8 cellular contexts compared by ENCODE assay signal in the genomic region with DNA sequence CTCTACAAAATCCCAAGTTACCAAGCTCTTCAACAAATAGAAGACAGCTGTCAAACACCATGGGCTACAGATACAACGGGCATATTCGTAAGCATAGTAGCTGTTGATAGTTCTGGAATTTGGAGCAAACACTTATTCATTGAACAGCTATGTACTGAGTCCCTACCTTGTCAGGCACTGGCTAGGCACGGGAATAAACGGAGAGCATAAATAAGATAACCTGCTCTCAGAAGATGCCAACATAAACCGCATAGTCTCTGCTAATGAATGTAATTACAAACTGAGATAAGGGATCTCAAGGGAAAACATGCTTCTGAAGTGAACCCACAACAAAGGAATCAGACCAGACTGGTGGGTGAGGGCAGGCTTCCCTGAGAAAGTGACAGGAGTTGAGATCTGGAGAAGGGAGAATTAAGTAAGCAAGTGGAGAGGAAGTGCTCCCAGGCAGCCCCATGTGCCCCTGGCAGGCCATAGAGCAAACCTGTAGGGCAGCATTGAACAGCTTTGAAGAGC. TPM values are rescaled to one million over a fixed set of nuclear protein-coding genes. Genes with fewer than 3 reads are reported as not detected.
DNase-seq lines count a peak whose midpoint lies in the region; ATAC-seq and TF ChIP-seq lines count a peak whose summit lies in the region.

No MANE protein-coding gene starts in this region.

- H2AFZ ChIP-seq in HCT116 (ENCODE audit: low read depth, low read length, poor library complexity, severe bottlenecking): peak overlapping the region; percentile 72

- H3K36me3 ChIP-seq in BLaER1 treated with 17β-estradiol and CSF1 and Interleukin-3, amounts not matched to agents 10 nM and 100 nM: no peaks in the 10 kb centered on the region
- H3K36me3 ChIP-seq in HCT116 (ENCODE audit: control insufficient read depth in 1 of 2, insufficient read depth in 2 of 2, low read length in 2 of 2) (no peaks in the 10 kb centered on the region), adipocyte (ENCODE audit: control insufficient read depth, insufficient read depth, low read length, severe bottlenecking) (no peaks in the 10 kb centered on the region), ovary (no peaks in the 10 kb centered on the region)

- intact Hi-C loops in HCT116 (cut with micrococcal nuclease): no loop called here
- intact Hi-C loops in ovary (cut with DNase I): loop anchor here (5.0 to 10.0 kb wide), 5 partner anchors 117 to 297 kb away; no protein-coding TSS in a partner anchor

- peak overlapping the region; percentile 82 to 92 (median 88) for H3K4me3 Mint-ChIP-seq in naive B cell

- H3K4me2 ChIP-seq in BLaER1 treated with 17β-estradiol and CSF1 and Interleukin-3, amounts not matched to agents 10 nM and 100 nM: peak overlapping the region; percentile 78 to 98 (median 93)
- peak overlapping the region; percentile 91 for H3K4me2 ChIP-seq in HCT116 (ENCODE audit: low read length)

- H3K27me3 ChIP-seq in BLaER1 treated with 17β-estradiol and CSF1 and Interleukin-3, amounts not matched to agents 10 nM and 100 nM: peaks cover 0 to 50% (median 43%) of the 10 kb centered on the region in 11 experiments; a peak in 19 of 22 replicates
- H3K27me3 ChIP-seq in HCT116 (ENCODE audit: insufficient read depth, low read length) (no peaks in the 10 kb centered on the region), adipocyte (replicated peaks; ENCODE audit: control insufficient read depth, insufficient read depth, low read length) (peaks cover 14% of the 10 kb centered on the region), ovary (no peaks in the 10 kb centered on the region)

- TF ChIP-seq EP300 in ovary (IDR thresholded peaks at IDR 0.05): no peak

- H3K4me1 Mint-ChIP-seq in naive B cell: peaks cover 28 to 39% (median 37%) of the 10 kb centered on the region in 3 donors

- H3K9me3 Mint-ChIP-seq in naive B cell: no peaks in the 10 kb centered on the region

- no peaks in the 10 kb centered on the region for H3K79me2 ChIP-seq in HCT116 (ENCODE audit: insufficient read depth, low read length)

- no peaks in the 10 kb centered on the region for H3K9me3 ChIP-seq in BLaER1 treated with 17β-estradiol and CSF1 and Interleukin-3, amounts not matched to agents 10 nM and 100 nM (replicated peaks in 1 of 11)
- H3K9me3 ChIP-seq in HCT116 (ENCODE audit: control insufficient read depth in 1 of 2, insufficient read depth in 1 of 2, low read depth in 1 of 2, low read length in 2 of 2): no peaks in the 10 kb centered on the region
- no peaks in the 10 kb centered on the region for H3K9me3 ChIP-seq in adipocyte (ENCODE audit: control insufficient read depth, low read length)
- no peaks in the 10 kb centered on the region for H3K9me3 ChIP-seq in ovary

- H4K20me1 ChIP-seq in BLaER1 treated with 17β-estradiol and CSF1 and Interleukin-3, amounts not matched to agents 10 nM and 100 nM: peaks cover 0 to 9% (median 0%) of the 10 kb centered on the region in 11 experiments; a peak in 2 of 22 replicates
- no peaks in the 10 kb centered on the region for H4K20me1 ChIP-seq in HCT116 (ENCODE audit: insufficient read depth)

- CTCF ChIA-PET in HCT116 (lab: Charles Lee): interaction anchor here (1.0 kb wide), 1 partner anchor 198 kb away, joined by 3 read pairs; no protein-coding TSS in a partner anchor

- RAD21 ChIA-PET in HCT116 (lab: Charles Lee; ENCODE audit: low non-redundant PET in 1 of 2, low total read pairs in 2 of 2, uncharacterized antibody in 2 of 2, unreplicated experiment in 2 of 2): no interaction called here

- H3K27ac ChIP-seq in BLaER1 treated with 17β-estradiol and CSF1 and Interleukin-3, amounts not matched to agents 10 nM and 100 nM: no peak overlapping the region
- H3K27ac ChIP-seq in HCT116 (ENCODE audit: low read depth, low read length) (no peak overlapping the region), ovary (no peak overlapping the region)

- POLR2A ChIA-PET in HCT116 (lab: Charles Lee): no interaction called here

- ATAC-seq in HCT116 (no peak), naive B cell (ENCODE audit: low read depth in 2 of 2) (no peak), HG02759 (IDR thresholded peaks at IDR 0.05; ENCODE audit: unreplicated experiment) (no peak), GM21737 (IDR thresholded peaks at IDR 0.05; ENCODE audit: unreplicated experiment) (no peak)

- peak overlapping the region; percentile 82 to 95 (median 94) for H3K27ac Mint-ChIP-seq in naive B cell

- DNase-seq in HCT116 (ENCODE audit: low read depth, low spot score) (no peak), adipocyte (ENCODE audit: low read depth) (no peak), naive B cell (no peak), ovary (no peak), cerebellum (ENCODE audit: low spot score) (no peak)

- peak overlapping the region; percentile 75 to 93 (median 84); a peak in 18 of 20 replicates for H3K4me3 ChIP-seq in BLaER1 treated with 17β-estradiol and CSF1 and Interleukin-3, amounts not matched to agents 10 nM and 100 nM
- H3K4me3 ChIP-seq in HCT116 (replicated peaks in 1 of 2; ENCODE audit: low read depth in 1 of 2, low read length in 2 of 2) (peak overlapping the region; percentile 57 to 66), adipocyte (ENCODE audit: low read length) (peak overlapping the region; percentile 79), ovary (no peak overlapping the region)

- TF ChIP-seq POLR2A in HCT116 (IDR thresholded peaks at IDR 0.05; ENCODE audit: borderline replicate concordance, extremely low read depth, insufficient read depth, insufficient read length): no peak
- no peak for TF ChIP-seq POLR2A in ovary (IDR thresholded peaks at IDR 0.05)

- TF ChIP-seq RAD21 in HCT116 (IDR thresholded peaks at IDR 0.05; ENCODE audit: low read depth): no peak

- TF ChIP-seq CTCF in HCT116 (IDR thresholded peaks at IDR 0.05 in 2 of 3, conservative IDR thresholded peaks at IDR 0.05 in 1 of 3; ENCODE audit: borderline replicate concordance in 1 of 3, insufficient read depth in 1 of 3, low read depth in 2 of 3, low read length in 2 of 3): no peak
- no peak for TF ChIP-seq CTCF in ovary (IDR thresholded peaks at IDR 0.05)

- H3K9me2 ChIP-seq in HCT116 (ENCODE audit: insufficient read depth): no peaks in the 10 kb centered on the region

- no TSS peak for BruUV-seq in HCT116 (replicated peaks; lab: Mats Ljungman, UMichigan)

- WGBS in ovary, 3 donors: 33 to 47% (median 39%) methylated on average over 5 of the region's 5 CpGs

- H3K9ac ChIP-seq in BLaER1 treated with 17β-estradiol and CSF1 and Interleukin-3, amounts not matched to agents 10 nM and 100 nM: peak overlapping the region in 7 of 11 experiments; percentile 78 to 91 (median 87); a peak in 11 of 22 replicates
- H3K9ac ChIP-seq in HCT116 (ENCODE audit: low read length) (peak overlapping the region; percentile 51; the same call in 1 of the 2 replicates), adipocyte (ENCODE audit: low read length) (no peak overlapping the region)

- H3K36me3 Mint-ChIP-seq in naive B cell: peaks cover 0 to 7% of the 10 kb centered on the region in 2 donors

- H3K27me3 Mint-ChIP-seq in naive B cell: no peaks in the 10 kb centered on the region

- peaks cover 15 to 46% (median 40%) of the 10 kb centered on the region in 10 experiments for H3K4me1 ChIP-seq in BLaER1 treated with 17β-estradiol and CSF1 and Interleukin-3, amounts not matched to agents 10 nM and 100 nM
- H3K4me1 ChIP-seq in HCT116 (ENCODE audit: control insufficient read depth in 1 of 2, insufficient read depth in 2 of 2, low read length in 2 of 2): peaks cover 9 to 16% of the 10 kb centered on the region in 2 experiments; a peak in 3 of 4 replicates
- H3K4me1 ChIP-seq in adipocyte (ENCODE audit: control insufficient read depth, insufficient read depth, low read length): peaks cover 12% of the 10 kb centered on the region
- H3K4me1 ChIP-seq in ovary (ENCODE audit: insufficient read depth): peaks cover 4% of the 10 kb centered on the region

TF ChIP-seq in HCT116, 20 proteins besides CTCF, POLR2A, EP300 and RAD21 (continues in another document):
- no peak for TF ChIP-seq EZH2 (IDR thresholded peaks at IDR 0.05)
- no peak for TF ChIP-seq FOSL1 (IDR thresholded peaks at IDR 0.05; ENCODE audit: low read depth)
- TF ChIP-seq SIN3A (IDR thresholded peaks at IDR 0.05; ENCODE audit: low read depth): no peak
- TF ChIP-seq CEBPB (IDR thresholded peaks at IDR 0.05; ENCODE audit: low read depth): no peak
- no peak for TF ChIP-seq POLR2AphosphoS5 (IDR thresholded peaks at IDR 0.05; ENCODE audit: low read depth, low read length)
- TF ChIP-seq MAX (IDR thresholded peaks at IDR 0.05): no peak
- TF ChIP-seq, protein P1, sequence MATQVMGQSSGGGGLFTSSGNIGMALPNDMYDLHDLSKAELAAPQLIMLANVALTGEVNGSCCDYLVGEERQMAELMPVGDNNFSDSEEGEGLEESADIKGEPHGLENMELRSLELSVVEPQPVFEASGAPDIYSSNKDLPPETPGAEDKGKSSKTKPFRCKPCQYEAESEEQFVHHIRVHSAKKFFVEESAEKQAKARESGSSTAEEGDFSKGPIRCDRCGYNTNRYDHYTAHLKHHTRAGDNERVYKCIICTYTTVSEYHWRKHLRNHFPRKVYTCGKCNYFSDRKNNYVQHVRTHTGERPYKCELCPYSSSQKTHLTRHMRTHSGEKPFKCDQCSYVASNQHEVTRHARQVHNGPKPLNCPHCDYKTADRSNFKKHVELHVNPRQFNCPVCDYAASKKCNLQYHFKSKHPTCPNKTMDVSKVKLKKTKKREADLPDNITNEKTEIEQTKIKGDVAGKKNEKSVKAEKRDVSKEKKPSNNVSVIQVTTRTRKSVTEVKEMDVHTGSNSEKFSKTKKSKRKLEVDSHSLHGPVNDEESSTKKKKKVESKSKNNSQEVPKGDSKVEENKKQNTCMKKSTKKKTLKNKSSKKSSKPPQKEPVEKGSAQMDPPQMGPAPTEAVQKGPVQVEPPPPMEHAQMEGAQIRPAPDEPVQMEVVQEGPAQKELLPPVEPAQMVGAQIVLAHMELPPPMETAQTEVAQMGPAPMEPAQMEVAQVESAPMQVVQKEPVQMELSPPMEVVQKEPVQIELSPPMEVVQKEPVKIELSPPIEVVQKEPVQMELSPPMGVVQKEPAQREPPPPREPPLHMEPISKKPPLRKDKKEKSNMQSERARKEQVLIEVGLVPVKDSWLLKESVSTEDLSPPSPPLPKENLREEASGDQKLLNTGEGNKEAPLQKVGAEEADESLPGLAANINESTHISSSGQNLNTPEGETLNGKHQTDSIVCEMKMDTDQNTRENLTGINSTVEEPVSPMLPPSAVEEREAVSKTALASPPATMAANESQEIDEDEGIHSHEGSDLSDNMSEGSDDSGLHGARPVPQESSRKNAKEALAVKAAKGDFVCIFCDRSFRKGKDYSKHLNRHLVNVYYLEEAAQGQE (IDR thresholded peaks at IDR 0.05; ENCODE audit: low read depth): no peak

RNA-seq across cellular contexts. Expression of gene ANKRD44, which starts 1.0 kb away (rescaled TPM):
- total RNA-seq in HCT116 (2021; ENCODE audit: unreplicated experiment) (2.7 TPM), ovary (10 to 100 TPM in 6 of 7 donors, 1 to 10 TPM in 1; 9.2 to 60.0 (median 11.5) TPM), cerebellum (84.9 TPM)
- 0.99 and 1.6 TPM in 2 replicates for polyA plus RNA-seq in HCT116 (2012)
- polyA plus RNA-seq in naive B cell (ENCODE audit: low read depth in 6 of 6) (100 to 1,000 TPM; 107 to 176 (median 141) TPM), ovary (10 to 100 TPM in 1 of 2 donors, 1 to 10 TPM in 1; 2.6 to 10.1 TPM)
